8 cellular contexts compared by ENCODE assay signal in genomic region chr11:65637794-65638317, GRCh38. TPM values are rescaled to one million over a fixed set of nuclear protein-coding genes. Genes with fewer than 3 reads are reported as not detected.
A peak's percentile ranks its signal among the peaks of the same experiment; 100 is the strongest.
DNase-seq lines count a peak whose midpoint lies in the region; ATAC-seq and TF ChIP-seq lines count a peak whose summit lies in the region.

TSS of gene SIPA1 (plus strand) at chr11:65638101. CDS start at chr11:65640922, 2,821 bp downstream.

- 11 to 19% methylated on average over 8 to 16 of the region's 42 CpGs for WGBS in thyroid gland, 2 donors

- peak; percentile 87 for DNase-seq in CD1c-positive myeloid dendritic cell (ENCODE audit: extremely low spot score)
- peak; percentile 35 for DNase-seq in SKM-1 (lab: John Stamatoyannopoulos, UW; ENCODE audit: unreplicated experiment)
- DNase-seq in activated naive CD4-positive, alpha-beta T cell treated with anti-CD3 and anti-CD28 coated beads, Interleukin-2, amount 50 U/mL, for 72 hours (ENCODE audit: low spot score in 2 of 2), result peak; percentile 80 to 90
- DNase-seq in glomerular endothelial cell (ENCODE audit: extremely low read depth, low read depth, low spot score), result no peak
- DNase-seq in occipital lobe (lab: John Stamatoyannopoulos, UW), result peak; percentile 13
- peak; percentile 55 to 68 for DNase-seq in thyroid gland

- H3K27me3 ChIP-seq in HUES6 (ENCODE audit: control insufficient read depth, insufficient read depth, low read length) (no peaks in the 10 kb centered on the region), thyroid gland (no peaks in the 10 kb centered on the region)

- peaks cover 23 to 32% of the 10 kb centered on the region in 2 donors for H3K36me3 Mint-ChIP-seq in activated naive CD4-positive, alpha-beta T cell treated with anti-CD3 and anti-CD28 coated beads, Interleukin-2, amount 50 U/mL, for 72 hours

- peak in 4 of 6 experiments; percentile 23 to 39 (median 35) for TF ChIP-seq CTCF in thyroid gland (IDR thresholded peaks at IDR 0.05)

- ATAC-seq in GM19324 (IDR thresholded peaks at IDR 0.05; ENCODE audit: low FRiP score, unreplicated experiment), result peak; percentile 35
- ATAC-seq in activated naive CD4-positive, alpha-beta T cell treated with anti-CD3 and anti-CD28 coated beads, Interleukin-2, amount 50 U/mL, for 72 hours, result peak; percentile 64 to 72

- H3K27ac Mint-ChIP-seq in activated naive CD4-positive, alpha-beta T cell treated with anti-CD3 and anti-CD28 coated beads, Interleukin-2, amount 50 U/mL, for 72 hours, result peak within 1 kb of the TSS; percentile 93 to 95

- H3K27ac ChIP-seq in HUES6 (ENCODE audit: low read depth, low read length), result peak within 1 kb of the TSS; percentile 57; the same call in 1 of the 2 replicates
- H3K27ac ChIP-seq in thyroid gland, result peak within 1 kb of the TSS; percentile 62 to 76 (median 68)

- H3K9me3 ChIP-seq in HUES6 (ENCODE audit: control insufficient read depth, insufficient read depth, low read depth, low read length), result no peaks in the 10 kb centered on the region
- no peaks in the 10 kb centered on the region for H3K9me3 ChIP-seq in thyroid gland

- peaks cover 42% of the 10 kb centered on the region for H3K36me3 ChIP-seq in HUES6 (ENCODE audit: control insufficient read depth, insufficient read depth, low read length)
- peaks cover 32 to 36% of the 10 kb centered on the region in 2 donors for H3K36me3 ChIP-seq in thyroid gland

- H3K9me3 Mint-ChIP-seq in activated naive CD4-positive, alpha-beta T cell treated with anti-CD3 and anti-CD28 coated beads, Interleukin-2, amount 50 U/mL, for 72 hours, result no peaks in the 10 kb centered on the region

- peaks cover 20% of the 10 kb centered on the region for H3K4me1 ChIP-seq in HUES6 (ENCODE audit: control insufficient read depth, insufficient read depth, low read length)
- H3K4me1 ChIP-seq in thyroid gland, result peaks cover 4 to 36% of the 10 kb centered on the region in 2 donors

- peak within 1 kb of the TSS; percentile 73 for H3K9ac ChIP-seq in HUES6 (ENCODE audit: low read length)

- intact Hi-C loops in thyroid gland (cut with DNase I), result no loop called here

- peak within 1 kb of the TSS; percentile 82 for H3K4me3 ChIP-seq in HUES6 (ENCODE audit: low read depth, low read length)
- H3K4me3 ChIP-seq in thyroid gland (replicated peaks in 1 of 3), result peak within 1 kb of the TSS; percentile 17 to 59 (median 38)

- peak in 1 of 2 donors; percentile 52 for TF ChIP-seq POLR2A in thyroid gland (IDR thresholded peaks at IDR 0.05)

RNA-seq across cellular contexts. Expression of gene SIPA1, which starts in this region (rescaled TPM):
- 100 to 1,000 TPM; 185 to 203 TPM for total RNA-seq in activated naive CD4-positive, alpha-beta T cell treated with anti-CD3 and anti-CD28 coated beads, Interleukin-2, amount 50 U/mL, for 72 hours
- total RNA-seq in glomerular endothelial cell, result 60.7 and 102 TPM in 2 replicates
- 3.7 TPM for total RNA-seq in occipital lobe
- 10 to 100 TPM; 19.2 to 40.6 (median 32.7) TPM for total RNA-seq in thyroid gland
